ENCODE assay signal across 25 cellular contexts in genomic region chr4:119647558-119647957, GRCh38.
DNase-seq lines count a peak whose midpoint lies in the region; ATAC-seq and TF ChIP-seq lines count a peak whose summit lies in the region.
"Had no signal": no experiment of that assay in that cellular context is flagged by ENCODE, and none has a peak within 500 bp of the region (broad histone marks: within the 10 kb centered on the region; RNA-seq: fewer than 3 reads in every experiment).

No MANE protein-coding gene starts in this region.

- H3K27me3 ChIP-seq in brain microvascular endothelial cell (replicated peaks): no peaks in the 10 kb centered on the region
- H3K27me3 ChIP-seq: breast epithelium, Peyer's patch had no signal

- no peak for ATAC-seq in HG02884 (IDR thresholded peaks at IDR 0.05; ENCODE audit: unreplicated experiment)
- ATAC-seq: CD8-positive, alpha-beta T cell; effector memory CD8-positive, alpha-beta T cell; naive thymus-derived CD4-positive, alpha-beta T cell had no signal

- no peak overlapping the region for H3K27ac ChIP-seq in brain microvascular endothelial cell
- H3K27ac ChIP-seq: Peyer's patch, skin epidermis had no signal

- H3K36me3 ChIP-seq in brain microvascular endothelial cell (replicated peaks): no peaks in the 10 kb centered on the region
- H3K36me3 ChIP-seq: breast epithelium, Peyer's patch had no signal

- no peak overlapping the region for H3K4me3 ChIP-seq in brain microvascular endothelial cell (ENCODE audit: low read depth, low read length)
- H3K4me3 ChIP-seq: breast epithelium, Peyer's patch, skin epidermis had no signal

- DNase-seq in DMS53 (lab: John Stamatoyannopoulos, UW) (peak; percentile 5), DMS53 treated with DMSO at 0.1 percent for 48 hours (lab: John Stamatoyannopoulos, UW; ENCODE audit: unreplicated experiment) (no peak), brain microvascular endothelial cell (peak; percentile 38), fibroblast of the conjunctiva (ENCODE audit: low read depth) (peak; percentile 53), stromal cell of bone marrow (ENCODE audit: low read depth) (peak; percentile 61), COLO829 (ENCODE audit: low spot score) (no peak), NCI-H1048 (lab: John Stamatoyannopoulos, UW) (no peak)
- DNase-seq: 8988T; activated CD4-positive, alpha-beta T cell treated with anti-CD3 and anti-CD28 coated beads, Interleukin-2, amount 50 U/mL, for 4 hours; activated CD4-positive, CD25-positive, alpha-beta regulatory T cell; activated naive CD4-positive, alpha-beta T cell treated with anti-CD3 and anti-CD28 coated beads for 36 hours; amniotic stem cell; CD8-positive, alpha-beta T cell; effector memory CD8-positive, alpha-beta T cell; glutamatergic neuron; islet precursor cell; midbrain; naive thymus-derived CD4-positive, alpha-beta T cell; NCI-H2029 treated with DMSO at 0.1 percent for 48 hours; NCI-H526; Peyer's patch; SIG-M5 had no signal

- in situ Hi-C loops in brain microvascular endothelial cell (cut with HindIII; ENCODE audit: low pct_ligation_motif_present, low sequenced_read_pairs): no loop called here

- no peak for TF ChIP-seq CTCF in brain microvascular endothelial cell (IDR thresholded peaks at IDR 0.05; ENCODE audit: low read depth, low read length, missing control alignments)

Comparison
In these comparisons a context has a peak if more than half of its experiments do, and no peak if none do; other contexts are left out.
1. DNase-seq: peak in DMS53 (single experiment), brain microvascular endothelial cell (single experiment), fibroblast of the conjunctiva (single experiment) and stromal cell of bone marrow (single experiment); none in DMS53 treated with DMSO at 0.1 percent for 48 hours (single experiment), COLO829 (single experiment) and NCI-H1048 (single experiment).